8 cellular contexts compared by ENCODE assay signal in the genomic region with DNA sequence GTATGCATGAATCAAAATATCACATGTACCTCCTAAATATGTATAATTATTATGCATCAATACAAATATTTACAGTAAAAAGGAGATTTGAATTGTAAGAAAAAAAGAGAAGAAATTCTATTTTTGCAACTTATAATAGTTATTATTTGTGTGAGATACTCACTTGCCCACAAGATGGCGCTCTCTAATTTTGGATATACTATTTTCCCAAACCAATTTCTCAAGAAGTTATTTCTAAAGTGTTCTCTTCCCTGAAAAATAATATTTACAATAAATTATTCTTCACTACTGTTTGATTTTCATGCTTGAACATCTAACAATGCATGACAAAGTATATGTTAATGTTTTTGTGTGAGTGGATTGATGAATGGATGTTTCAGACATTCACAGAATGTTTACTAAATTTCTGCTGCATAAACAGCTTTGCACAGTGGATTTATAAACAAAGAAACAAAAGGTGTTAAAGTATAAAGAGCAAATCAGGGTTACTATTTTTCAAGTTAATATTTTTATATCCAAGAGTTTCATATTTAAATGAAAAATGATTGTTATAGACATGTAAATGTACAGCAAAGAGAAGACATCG.
DNase-seq lines count a peak whose midpoint lies in the region; ATAC-seq, FAIRE-seq and TF ChIP-seq lines count a peak whose summit lies in the region.

No MANE protein-coding gene starts in this region.

- DNase-seq in NCI-H1694 treated with DMSO at 0.1 percent for 48 hours (lab: John Stamatoyannopoulos, UW), result peak; percentile 37
- no peak for DNase-seq in NCI-H1694 (lab: John Stamatoyannopoulos, UW)
- DNase-seq in LHCN-M2 (ENCODE audit: low read depth), result peak; percentile 18
- peak; percentile 4 to 35 (median 12) for DNase-seq in K562 (ENCODE audit: extremely low read depth in 1 of 4, low spot score in 3 of 4)
- peak; percentile 33 for DNase-seq in mesenchymal stem cell

- in situ Hi-C loops in K562 (cut with MboI), result no loop called here

- H3K27me3 ChIP-seq in K562 (ENCODE audit: control insufficient read depth in 2 of 2, insufficient read depth in 2 of 2, low read length in 2 of 2) (no peaks in the 10 kb centered on the region), mesenchymal stem cell (ENCODE audit: control insufficient read depth in 1 of 2, insufficient read depth in 1 of 2, low read length in 2 of 2) (peaks cover 0 to 16% of the 10 kb centered on the region in 2 experiments)

- no peak overlapping the region for H2BK15ac ChIP-seq in mesenchymal stem cell (ENCODE audit: low read depth, poor library complexity, severe bottlenecking)

- H3K79me1 ChIP-seq in mesenchymal stem cell (replicated peaks; ENCODE audit: low read length, poor library complexity, severe bottlenecking), result no peaks in the 10 kb centered on the region

- H3K9me3 ChIP-seq in K562 (replicated peaks; ENCODE audit: control insufficient read depth, insufficient read depth, low read depth, low read length), result no peaks in the 10 kb centered on the region
- no peaks in the 10 kb centered on the region for H3K9me3 ChIP-seq in mesenchymal stem cell (ENCODE audit: control insufficient read depth, low read length)

- no peak overlapping the region for H3K18ac ChIP-seq in mesenchymal stem cell (ENCODE audit: low read depth in 1 of 2, low read length in 2 of 2)

- H3K23ac ChIP-seq in mesenchymal stem cell (ENCODE audit: low read length in 2 of 2), result no peak overlapping the region

- no TSS peak for BruUV-seq in K562 (replicated peaks; lab: Mats Ljungman, UMichigan)

- no peak overlapping the region for H3K14ac ChIP-seq in mesenchymal stem cell (ENCODE audit: low read length in 2 of 2)

- H3K4ac ChIP-seq in mesenchymal stem cell (ENCODE audit: low read depth in 1 of 2, low read length in 2 of 2), result no peak overlapping the region

- no peak overlapping the region for H4K91ac ChIP-seq in mesenchymal stem cell (ENCODE audit: low read length)

- H2BK5ac ChIP-seq in mesenchymal stem cell (ENCODE audit: low read depth, low read length, poor library complexity, severe bottlenecking), result no peak overlapping the region

- ATAC-seq in K562 (no peak), HG02571 (IDR thresholded peaks at IDR 0.05; ENCODE audit: unreplicated experiment) (no peak), HG03039 (IDR thresholded peaks at IDR 0.05; ENCODE audit: unreplicated experiment) (no peak), GM19467 (IDR thresholded peaks at IDR 0.05; ENCODE audit: unreplicated experiment) (no peak)

- FAIRE-seq in K562 (lab: Jason Lieb, UNC), result no peak

- no peak overlapping the region for H3K9ac ChIP-seq in K562 (ENCODE audit: insufficient read depth in 1 of 2, low read depth in 2 of 2, low read length in 2 of 2)
- no peak overlapping the region for H3K9ac ChIP-seq in mesenchymal stem cell (ENCODE audit: low read length)

- no peak for TF ChIP-seq POLR2A in K562 (conservative IDR thresholded peaks at IDR 0.05)

- no peak overlapping the region for H2BK12ac ChIP-seq in mesenchymal stem cell (ENCODE audit: low read length in 2 of 2)

- intact Hi-C loops in K562 (cut with micrococcal nuclease), result loop anchor here (1.0 kb wide), 2 partner anchors 283 to 410 kb away; no protein-coding TSS in a partner anchor

- H3K4me2 ChIP-seq in K562 (ENCODE audit: insufficient read depth, low read length), result no peak overlapping the region
- no peak overlapping the region for H3K4me2 ChIP-seq in mesenchymal stem cell (ENCODE audit: low read length, poor library complexity, severe bottlenecking)

- peak in 1 of 3 experiments; percentile 59; a peak in 3 of 6 replicates for TF ChIP-seq CTCF in K562 (IDR thresholded peaks at IDR 0.05 in 2 of 3, conservative IDR thresholded peaks at IDR 0.05 in 1 of 3; ENCODE audit: insufficient read depth in 2 of 3, low read depth in 1 of 3, low read length in 3 of 3)

- H3K27ac ChIP-seq in K562 (ENCODE audit: extremely low read depth, low read depth, low read length) (no peak overlapping the region), mesenchymal stem cell (ENCODE audit: low read length, poor library complexity, severe bottlenecking) (no peak overlapping the region)

- H3K9me1 ChIP-seq in K562 (ENCODE audit: control insufficient read depth, insufficient read depth, low read length), result no peaks in the 10 kb centered on the region

- no peaks in the 10 kb centered on the region for H4K20me1 ChIP-seq in K562 (replicated peaks; ENCODE audit: control insufficient read depth, insufficient read depth, low read length)

- POLR2A ChIA-PET in K562 (lab: Yijun Ruan, JAX), result no interaction called here

- no peak overlapping the region for H2AK5ac ChIP-seq in mesenchymal stem cell (ENCODE audit: low read length, severe bottlenecking)

- H3K4me3 ChIP-seq in K562 (no peak overlapping the region), mesenchymal stem cell (ENCODE audit: insufficient read depth in 1 of 2, low read depth in 1 of 2, low read length in 2 of 2) (no peak overlapping the region)

- no peaks in the 10 kb centered on the region for H3K4me1 ChIP-seq in K562 (replicated peaks in 1 of 2; ENCODE audit: control insufficient read depth in 2 of 2, insufficient read depth in 2 of 2, low read length in 2 of 2)
- H3K4me1 ChIP-seq in mesenchymal stem cell (ENCODE audit: control insufficient read depth, insufficient read depth, low read depth, low read length), result no peaks in the 10 kb centered on the region

- 0% methylated on average over 2 of the region's 2 CpGs for WGBS in K562 (ENCODE audit: insufficient coverage, low coverage, missing lambda C conversion rate)
- 100% methylated on average over 1 of the region's 2 CpGs for WGBS in mesenchymal stem cell

- H2AFZ ChIP-seq in K562 (ENCODE audit: low read depth, low read length) (no peak overlapping the region), mesenchymal stem cell (ENCODE audit: low read depth, low read length) (no peak overlapping the region)

- TF ChIP-seq EP300 in K562 (IDR thresholded peaks at IDR 0.05; ENCODE audit: low read length), result no peak

- H4K8ac ChIP-seq in mesenchymal stem cell (ENCODE audit: low read length), result no peak overlapping the region

- no peaks in the 10 kb centered on the region for H3K79me2 ChIP-seq in K562 (ENCODE audit: control insufficient read depth, insufficient read depth, low read length)

- CTCF ChIA-PET in K562 (lab: Yijun Ruan, JAX; ENCODE audit: low intra/inter-chr PET ratio), result interaction anchor here (1.4 kb wide), 1 partner anchor 410 kb away, joined by 4 read pairs; no protein-coding TSS in a partner anchor

- no peak overlapping the region for H2BK120ac ChIP-seq in mesenchymal stem cell (ENCODE audit: low read depth, low read length)

- H3K36me3 ChIP-seq in K562 (ENCODE audit: control insufficient read depth, insufficient read depth, low read length) (no peaks in the 10 kb centered on the region), mesenchymal stem cell (ENCODE audit: control insufficient read depth in 1 of 2, insufficient read depth in 2 of 2, low read depth in 1 of 2, low read length in 2 of 2) (no peaks in the 10 kb centered on the region)

- peak; percentile 52 to 60 for TF ChIP-seq RAD21 in K562 (CRISPR knock-in tag; conservative IDR thresholded peaks at IDR 0.05 in 1 of 2, IDR thresholded peaks at IDR 0.05 in 1 of 2)

TF ChIP-seq in K562, 482 proteins besides CTCF, POLR2A, EP300 and RAD21:
- no peak for TF ChIP-seq ZNF551 (CRISPR knock-in tag; IDR thresholded peaks at IDR 0.05)
- TF ChIP-seq, protein P1, sequence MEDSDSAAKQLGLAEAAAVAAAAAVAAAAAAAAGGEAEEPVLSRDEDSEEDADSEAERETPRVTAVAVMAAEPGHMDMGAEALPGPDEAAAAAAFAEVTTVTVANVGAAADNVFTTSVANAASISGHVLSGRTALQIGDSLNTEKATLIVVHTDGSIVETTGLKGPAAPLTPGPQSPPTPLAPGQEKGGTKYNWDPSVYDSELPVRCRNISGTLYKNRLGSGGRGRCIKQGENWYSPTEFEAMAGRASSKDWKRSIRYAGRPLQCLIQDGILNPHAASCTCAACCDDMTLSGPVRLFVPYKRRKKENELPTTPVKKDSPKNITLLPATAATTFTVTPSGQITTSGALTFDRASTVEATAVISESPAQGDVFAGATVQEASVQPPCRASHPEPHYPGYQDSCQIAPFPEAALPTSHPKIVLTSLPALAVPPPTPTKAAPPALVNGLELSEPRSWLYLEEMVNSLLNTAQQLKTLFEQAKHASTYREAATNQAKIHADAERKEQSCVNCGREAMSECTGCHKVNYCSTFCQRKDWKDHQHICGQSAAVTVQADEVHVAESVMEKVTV (CRISPR knock-in tag; IDR thresholded peaks at IDR 0.05), result 0 out of 2 replicates have a peak, but pooled peaks have one; percentile 32
- no peak for TF ChIP-seq NCOA1 (IDR thresholded peaks at IDR 0.05; ENCODE audit: low read depth)
